Comparison of ENCODE assay signal across 25 cellular contexts in genomic region chr16:4544483-4544882, GRCh38. TPM values are rescaled to one million over a fixed set of nuclear protein-coding genes. Genes with fewer than 3 reads are reported as not detected.
A peak's percentile ranks its signal among the peaks of the same experiment; 100 is the strongest.
DNase-seq lines count a peak whose midpoint lies in the region; ATAC-seq, FAIRE-seq and TF ChIP-seq lines count a peak whose summit lies in the region.
"Had no signal": no experiment of that assay in that cellular context is flagged by ENCODE, and none has a peak within 500 bp of the region (broad histone marks: within the 10 kb centered on the region; RNA-seq: fewer than 3 reads in every experiment).

No MANE protein-coding gene starts in this region.

- H3K4me2 ChIP-seq in K562 (ENCODE audit: insufficient read depth, low read length): no peak overlapping the region
- H3K4me2 ChIP-seq: A549 had no signal

- H3K9ac ChIP-seq in K562 (ENCODE audit: insufficient read depth in 1 of 2, low read depth in 2 of 2, low read length in 2 of 2): no peak overlapping the region
- H3K9ac ChIP-seq: BLaER1 treated with 17β-estradiol and CSF1 and Interleukin-3, amounts not matched to agents 10 nM and 100 nM had no signal

- no peak for TF ChIP-seq CTCF in K562 (IDR thresholded peaks at IDR 0.05 in 2 of 3, conservative IDR thresholded peaks at IDR 0.05 in 1 of 3; ENCODE audit: insufficient read depth in 2 of 3, low read depth in 1 of 3, low read length in 3 of 3)

- DNase-seq in NCI-H524 (lab: John Stamatoyannopoulos, UW) (peak; percentile 20 to 48), NCI-H524 treated with DMSO at 0.1 percent for 48 hours (lab: John Stamatoyannopoulos, UW) (no peak), NCI-H2227 treated with DMSO at 0.1 percent for 48 hours (lab: John Stamatoyannopoulos, UW) (peak; percentile 15), K562 (ENCODE audit: extremely low read depth in 1 of 4, low spot score in 3 of 4) (no peak), nucleus accumbens (lab: John Stamatoyannopoulos, UW) (no peak)
- no peak for DNase-seq in activated naive CD4-positive, alpha-beta T cell treated with anti-CD3 and anti-CD28 coated beads for 36 hours
- DNase-seq: CD8-positive, alpha-beta T cell; DND-41; GDM1; Kasumi-1; MG63; NCI-H1092; NCI-H2081 treated with DMSO at 0.1 percent for 48 hours; NCI-H345; NCI-H748 treated with DMSO at 0.1 percent for 48 hours; PC-3; T-helper 17 cell had no signal

- no peak overlapping the region for H2AFZ ChIP-seq in K562 (ENCODE audit: low read depth, low read length)

- H3K27me3 Mint-ChIP-seq in activated naive CD4-positive, alpha-beta T cell treated with anti-CD3 and anti-CD28 coated beads for 36 hours (ENCODE audit: low read depth): no peaks in the 10 kb centered on the region
- H3K27me3 Mint-ChIP-seq: T-helper 17 cell had no signal

- ATAC-seq in K562: no peak
- ATAC-seq in GM19452 (IDR thresholded peaks at IDR 0.05; ENCODE audit: unreplicated experiment): no peak
- ATAC-seq: A549; CD8-positive, alpha-beta T cell; PC-3; T-helper 17 cell had no signal

- H3K4me1 ChIP-seq in K562 (replicated peaks in 1 of 2; ENCODE audit: control insufficient read depth in 2 of 2, insufficient read depth in 2 of 2, low read length in 2 of 2): no peaks in the 10 kb centered on the region
- H3K4me1 ChIP-seq: A549, HAP-1, SJSA1 had no signal

- WGBS in K562 (ENCODE audit: insufficient coverage, low coverage, missing lambda C conversion rate): 1% methylated on average over 7 of the region's 7 CpGs

- H3K4me3 Mint-ChIP-seq in activated naive CD4-positive, alpha-beta T cell treated with anti-CD3 and anti-CD28 coated beads for 36 hours: no peak overlapping the region
- H3K4me3 Mint-ChIP-seq: CD8-positive, alpha-beta T cell; T-helper 17 cell had no signal

- no peaks in the 10 kb centered on the region; the same call in none of the 2 replicates for H3K9me3 ChIP-seq in K562 (replicated peaks; ENCODE audit: control insufficient read depth, insufficient read depth, low read depth, low read length)

- H4K20me1 ChIP-seq in K562 (replicated peaks; ENCODE audit: control insufficient read depth, insufficient read depth, low read length): no peaks in the 10 kb centered on the region
- H4K20me1 ChIP-seq: BLaER1 treated with 17β-estradiol and CSF1 and Interleukin-3, amounts not matched to agents 10 nM and 100 nM had no signal

- TF ChIP-seq POLR2A in K562 (conservative IDR thresholded peaks at IDR 0.05): no peak

- BruUV-seq in K562 (replicated peaks; lab: Mats Ljungman, UMichigan): no TSS peak

- H3K79me2 ChIP-seq in K562 (ENCODE audit: control insufficient read depth, insufficient read depth, low read length): no peaks in the 10 kb centered on the region

- intact Hi-C loops in K562 (cut with micrococcal nuclease): no loop called here
- intact Hi-C loops in activated naive CD4-positive, alpha-beta T cell treated with anti-CD3 and anti-CD28 coated beads for 36 hours (cut with micrococcal nuclease): no loop called here

- peaks cover 6% of the 10 kb centered on the region for H3K9me3 Mint-ChIP-seq in activated naive CD4-positive, alpha-beta T cell treated with anti-CD3 and anti-CD28 coated beads for 36 hours

- FAIRE-seq in K562 (lab: Jason Lieb, UNC): no peak
- FAIRE-seq: A549 had no signal

- no peak overlapping the region for H3K27ac ChIP-seq in K562 (ENCODE audit: extremely low read depth, low read depth, low read length)
- H3K27ac ChIP-seq: A549; BLaER1 treated with 17β-estradiol and CSF1 and Interleukin-3, amounts not matched to agents 10 nM and 100 nM; HL-60; RWPE1; SJSA1 had no signal

- no peaks in the 10 kb centered on the region for H3K9me1 ChIP-seq in K562 (ENCODE audit: control insufficient read depth, insufficient read depth, low read length)

- peaks cover 27 to 39% of the 10 kb centered on the region in 2 experiments; a peak in 4 of 5 replicates for H3K27me3 ChIP-seq in K562 (ENCODE audit: control insufficient read depth in 2 of 2, insufficient read depth in 2 of 2, low read length in 2 of 2)
- H3K27me3 ChIP-seq: BLaER1 treated with 17β-estradiol and CSF1 and Interleukin-3, amounts not matched to agents 10 nM and 100 nM; MG63; SJSA1 had no signal

- no peak for TF ChIP-seq EP300 in K562 (IDR thresholded peaks at IDR 0.05; ENCODE audit: low read length)

- in situ Hi-C loops in K562 (cut with MboI): no loop called here

- CTCF ChIA-PET in K562 (lab: Yijun Ruan, JAX; ENCODE audit: low intra/inter-chr PET ratio): no interaction called here
- CTCF ChIA-PET in activated naive CD4-positive, alpha-beta T cell treated with anti-CD3 and anti-CD28 coated beads for 36 hours (lab: Charles Lee): interaction anchor here (7.0 kb wide), 1 partner anchor 38 kb away, joined by 81 read pairs; no protein-coding TSS in a partner anchor

- H3K4me1 Mint-ChIP-seq in activated naive CD4-positive, alpha-beta T cell treated with anti-CD3 and anti-CD28 coated beads for 36 hours (ENCODE audit: low read depth): peaks cover 4% of the 10 kb centered on the region

- H3K27ac Mint-ChIP-seq in activated naive CD4-positive, alpha-beta T cell treated with anti-CD3 and anti-CD28 coated beads for 36 hours: no peak overlapping the region
- H3K27ac Mint-ChIP-seq: CD8-positive, alpha-beta T cell; T-helper 17 cell had no signal

- POLR2A ChIA-PET in K562 (lab: Yijun Ruan, JAX): interaction anchor here (1.0 kb wide), 1 partner anchor 9 kb away, joined by 3 read pairs; no protein-coding TSS in a partner anchor

- H3K36me3 Mint-ChIP-seq in activated naive CD4-positive, alpha-beta T cell treated with anti-CD3 and anti-CD28 coated beads for 36 hours (ENCODE audit: low read depth): no peaks in the 10 kb centered on the region
- H3K36me3 Mint-ChIP-seq: CD8-positive, alpha-beta T cell had no signal

- H3K4me3 ChIP-seq in K562: no peak overlapping the region
- H3K4me3 ChIP-seq: A549; BLaER1 treated with 17β-estradiol and CSF1 and Interleukin-3, amounts not matched to agents 10 nM and 100 nM; HAP-1; MG63; SJSA1 had no signal

- no peak for TF ChIP-seq RAD21 in K562 (CRISPR knock-in tag; conservative IDR thresholded peaks at IDR 0.05 in 1 of 2, IDR thresholded peaks at IDR 0.05 in 1 of 2)

- H3K36me3 ChIP-seq in K562 (ENCODE audit: control insufficient read depth, insufficient read depth, low read length): no peaks in the 10 kb centered on the region
- H3K36me3 ChIP-seq: HAP-1, MG63, SJSA1 had no signal

TF ChIP-seq in K562, 482 proteins besides CTCF, POLR2A, EP300 and RAD21:
- TF ChIP-seq BHLHE40 (IDR thresholded peaks at IDR 0.05; ENCODE audit: low read length) (0 out of 2 replicates have a peak, but pooled peaks have one; percentile 9), NFIC (IDR thresholded peaks at IDR 0.05) (peak; percentile 84), U2AF2 (optimal IDR thresholded peaks at IDR 0.05; ENCODE audit: low read depth, low read length) (no peak)

RNA-seq across cellular contexts. Expression of gene CDIP1, which starts 5.9 kb away (rescaled TPM):
- total RNA-seq in K562 (2011; cell fraction: chromatin; rRNA removed; ENCODE audit: low replicate concordance): not detected in 2 replicates
- total RNA-seq in K562 (2011; cell fraction: nucleolus; rRNA removed): not detected in 2 replicates
- total RNA-seq in K562 (2011; cell fraction: nucleoplasm; rRNA removed): not detected in 2 replicates
- total RNA-seq in K562 (2014; rRNA removed) (not detected in 2 replicates), K562 (2014; rRNA removed; fragmentation: Illumina TruSeq; extraction: Trizol) (not detected in 2 replicates), K562 (2015; rRNA removed; fragmentation: Illumina TruSeq; extraction: Trizol) (not detected in 2 replicates), K562 (2021) (0.18 and 0.29 TPM in 2 replicates)
- polyA plus RNA-seq in K562 (2011; rRNA removed) (0.15 TPM in 1 of 2 replicates, not detected in the other), K562 (2014; fragmentation: Illumina TruSeq; extraction: Trizol) (not detected in 2 replicates), K562 (2014; fragmentation: Nextera tagmentation; extraction: Ambion mirVana) (not detected), K562 (2014; rRNA removed) (not detected in 2 replicates)
- 0.07 TPM in 1 of 2 replicates, not detected in the other for polyA plus RNA-seq in K562 (2011; cell fraction: cytosol; rRNA removed)
- polyA plus RNA-seq in K562 (2011; cell fraction: nucleus; rRNA removed): 0.10 and 0.18 TPM in 2 replicates
- polyA plus RNA-seq in K562 (2012): 0.31 and 0.54 TPM in 2 replicates
- not detected in 2 replicates for polyA minus RNA-seq in K562 (2011; rRNA and poly(A)+ RNA removed)
- 1.7 TPM in 1 of 2 replicates, not detected in the other for polyA minus RNA-seq in K562 (2011; cell fraction: cytosol; rRNA and poly(A)+ RNA removed)
- 0.40 and 1.1 TPM in 2 replicates for polyA minus RNA-seq in K562 (2011; cell fraction: nucleus; rRNA and poly(A)+ RNA removed)
- total RNA-seq in activated naive CD4-positive, alpha-beta T cell treated with anti-CD3 and anti-CD28 coated beads for 36 hours: 10 to 100 TPM; 31.9 to 35.7 TPM

RNA-seq across cellular contexts. Expression of gene C16orf96, which starts 11.7 kb away (rescaled TPM):
- not detected in 2 replicates for total RNA-seq in K562 (2011; cell fraction: chromatin; rRNA removed; ENCODE audit: low replicate concordance)
- total RNA-seq in K562 (2011; cell fraction: nucleolus; rRNA removed): not detected in 2 replicates
- total RNA-seq in K562 (2011; cell fraction: nucleoplasm; rRNA removed): not detected in 2 replicates
- total RNA-seq in K562 (2014; rRNA removed) (not detected in 2 replicates), K562 (2014; rRNA removed; fragmentation: Illumina TruSeq; extraction: Trizol) (not detected in 2 replicates), K562 (2015; rRNA removed; fragmentation: Illumina TruSeq; extraction: Trizol) (not detected in 2 replicates), K562 (2021) (not detected in 2 replicates)
- polyA plus RNA-seq in K562 (2011; rRNA removed) (not detected in 2 replicates), K562 (2014; fragmentation: Illumina TruSeq; extraction: Trizol) (not detected in 2 replicates), K562 (2014; fragmentation: Nextera tagmentation; extraction: Ambion mirVana) (not detected), K562 (2014; rRNA removed) (not detected in 2 replicates)
- polyA plus RNA-seq in K562 (2011; cell fraction: cytosol; rRNA removed): not detected in 2 replicates
- not detected in 2 replicates for polyA plus RNA-seq in K562 (2011; cell fraction: nucleus; rRNA removed)
- polyA plus RNA-seq in K562 (2012): not detected in 2 replicates
- not detected in 2 replicates for polyA minus RNA-seq in K562 (2011; rRNA and poly(A)+ RNA removed)
- not detected in 2 replicates for polyA minus RNA-seq in K562 (2011; cell fraction: cytosol; rRNA and poly(A)+ RNA removed)
- polyA minus RNA-seq in K562 (2011; cell fraction: nucleus; rRNA and poly(A)+ RNA removed): not detected in 2 replicates
- total RNA-seq in activated naive CD4-positive, alpha-beta T cell treated with anti-CD3 and anti-CD28 coated beads for 36 hours: under 1 TPM; 0.07 to 0.30 TPM
- total RNA-seq: HT1080, PC-3, SJSA1 had no signal

Comparison
In these comparisons a context has a peak if more than half of its experiments do, and no peak if none do; other contexts are left out.
1. DNase-seq: peak in NCI-H524 (2 of 2) and NCI-H2227 treated with DMSO at 0.1 percent for 48 hours (single experiment); none in NCI-H524 treated with DMSO at 0.1 percent for 48 hours (single experiment), K562 (0 of 4), activated naive CD4-positive, alpha-beta T cell treated with anti-CD3 and anti-CD28 coated beads for 36 hours (single experiment) and nucleus accumbens (0 of 56).
2. RNA of gene CDIP1, which starts 5.9 kb away (total RNA-seq): 31.9 to 35.7 TPM in activated naive CD4-positive, alpha-beta T cell treated with anti-CD3 and anti-CD28 coated beads for 36 hours; 0.18 to 0.29 TPM in K562; every median in the first group is over 10 times any median in the second.